In the genomic region with DNA sequence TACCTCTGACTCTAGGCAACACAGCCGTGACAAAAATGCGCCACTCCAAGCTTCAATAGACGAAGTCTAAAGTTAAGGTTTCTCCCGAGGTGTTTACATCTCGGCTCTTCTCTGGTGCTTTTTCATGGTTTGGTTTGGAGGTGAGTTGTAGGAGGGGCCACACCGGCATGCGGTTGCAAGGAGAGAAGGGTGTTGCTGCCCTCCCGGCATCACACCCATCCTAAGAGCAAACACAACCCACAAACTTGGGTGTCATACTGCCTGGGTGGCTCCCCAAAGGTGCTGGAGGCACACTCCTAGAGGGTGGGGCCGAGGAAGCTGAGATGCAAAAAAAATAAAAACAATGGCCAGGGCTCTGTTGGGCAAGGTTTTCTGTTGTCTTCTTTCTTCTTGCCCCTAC, we compare ENCODE assay signal across 21 cellular contexts.
A peak's percentile ranks its signal among the peaks of the same experiment; 100 is the strongest.
DNase-seq lines count a peak whose midpoint lies in the region; ATAC-seq lines count a peak whose summit lies in the region.
"Had no signal": no experiment of that assay in that cellular context is flagged by ENCODE, and none has a peak within 500 bp of the region (broad histone marks: within the 10 kb centered on the region; RNA-seq: fewer than 3 reads in every experiment).

No MANE protein-coding gene starts in this region.

- peaks cover 46% of the 10 kb centered on the region for H3K4me1 Mint-ChIP-seq in stimulated activated effector memory CD8-positive, alpha-beta T cell treated with anti-CD3 and anti-CD28 coated beads, Interleukin-12 subunit alpha, Interleukin-12 subunit beta, amount 100 ng/mL, for 72 hours
- H3K4me1 Mint-ChIP-seq: IgD-negative memory B cell had no signal

- peak; percentile 28 to 43 for ATAC-seq in activated naive CD4-positive, alpha-beta T cell treated with anti-CD3 and anti-CD28 coated beads, Interleukin-2, amount 50 U/mL, for 72 hours
- ATAC-seq in stimulated activated effector memory CD8-positive, alpha-beta T cell treated with anti-CD3 and anti-CD28 coated beads, Interleukin-12 subunit alpha, Interleukin-12 subunit beta, amount 100 ng/mL, for 72 hours = peak; percentile 86
- ATAC-seq in HG03025 (IDR thresholded peaks at IDR 0.05; ENCODE audit: low FRiP score, unreplicated experiment) = no peak
- no peak for ATAC-seq in GM18517 (IDR thresholded peaks at IDR 0.05; ENCODE audit: unreplicated experiment)
- ATAC-seq: heart left ventricle, left ventricle myocardium superior had no signal

- no peak for DNase-seq in activated naive CD4-positive, alpha-beta T cell treated with anti-CD3 and anti-CD28 coated beads, Interleukin-2, amount 50 U/mL, for 72 hours (ENCODE audit: low spot score in 2 of 2)
- DNase-seq in activated naive CD4-positive, alpha-beta T cell treated with anti-CD3 and anti-CD28 coated beads, Interleukin-2, amount 50 U/mL, for 16 hours = no peak
- DNase-seq in T-helper 9 cell (peak; percentile 43), NCI-H1105 treated with DMSO at 0.1 percent for 48 hours (lab: John Stamatoyannopoulos, UW) (no peak)
- DNase-seq in central memory CD4-positive, alpha-beta T cell = peak; percentile 84
- no peak for DNase-seq in stimulated activated effector memory CD8-positive, alpha-beta T cell treated with anti-CD3 and anti-CD28 coated beads, Interleukin-12 subunit alpha, Interleukin-12 subunit beta, amount 100 ng/mL, for 72 hours (ENCODE audit: low spot score in 2 of 2)
- DNase-seq: CD4-positive, CD25-positive, alpha-beta regulatory T cell; colonic mucosa; DMS53; GF-D8; heart left ventricle; left ventricle myocardium superior; NCI-H1436; NCI-H526 treated with DMSO at 0.1 percent for 48 hours; SK-N-SH; trophoblast cell had no signal

- H3K27ac Mint-ChIP-seq in activated naive CD4-positive, alpha-beta T cell treated with anti-CD3 and anti-CD28 coated beads, Interleukin-2, amount 50 U/mL, for 72 hours = no peak overlapping the region
- peak overlapping the region; percentile 63 for H3K27ac Mint-ChIP-seq in stimulated activated effector memory CD8-positive, alpha-beta T cell treated with anti-CD3 and anti-CD28 coated beads, Interleukin-12 subunit alpha, Interleukin-12 subunit beta, amount 100 ng/mL, for 72 hours
- H3K27ac Mint-ChIP-seq: stimulated activated naive CD8-positive, alpha-beta T cell treated with anti-CD3 and anti-CD28 coated beads, Interleukin-15, Interleukin-2, amounts not matched to agents 100 ng/mL and 50 ng/mL, for 24 hours had no signal

- H3K9me3 Mint-ChIP-seq in activated naive CD4-positive, alpha-beta T cell treated with anti-CD3 and anti-CD28 coated beads, Interleukin-2, amount 50 U/mL, for 72 hours = peaks cover 4 to 14% of the 10 kb centered on the region in 2 donors
- no peaks in the 10 kb centered on the region for H3K9me3 Mint-ChIP-seq in stimulated activated effector memory CD8-positive, alpha-beta T cell treated with anti-CD3 and anti-CD28 coated beads, Interleukin-12 subunit alpha, Interleukin-12 subunit beta, amount 100 ng/mL, for 72 hours

- peak overlapping the region; percentile 53 for H3K4me3 Mint-ChIP-seq in stimulated activated effector memory CD8-positive, alpha-beta T cell treated with anti-CD3 and anti-CD28 coated beads, Interleukin-12 subunit alpha, Interleukin-12 subunit beta, amount 100 ng/mL, for 72 hours
- H3K4me3 Mint-ChIP-seq: brain; CD4-positive, CD25-positive, alpha-beta regulatory T cell; IgD-negative memory B cell; stimulated activated naive CD8-positive, alpha-beta T cell treated with anti-CD3 and anti-CD28 coated beads, Interleukin-15, Interleukin-2, amounts not matched to agents 100 ng/mL and 50 ng/mL, for 24 hours had no signal

- peaks cover 0 to 43% of the 10 kb centered on the region in 2 donors for H3K36me3 Mint-ChIP-seq in activated naive CD4-positive, alpha-beta T cell treated with anti-CD3 and anti-CD28 coated beads, Interleukin-2, amount 50 U/mL, for 72 hours
- H3K36me3 Mint-ChIP-seq in stimulated activated effector memory CD8-positive, alpha-beta T cell treated with anti-CD3 and anti-CD28 coated beads, Interleukin-12 subunit alpha, Interleukin-12 subunit beta, amount 100 ng/mL, for 72 hours = no peaks in the 10 kb centered on the region
- H3K36me3 Mint-ChIP-seq: brain; CD4-positive, CD25-positive, alpha-beta regulatory T cell; IgD-negative memory B cell had no signal

Comparison
In these comparisons a context has a peak if more than half of its experiments do, and no peak if none do; other contexts are left out.
1. ATAC-seq: peak in activated naive CD4-positive, alpha-beta T cell treated with anti-CD3 and anti-CD28 coated beads, Interleukin-2, amount 50 U/mL, for 72 hours (2 of 2) and stimulated activated effector memory CD8-positive, alpha-beta T cell treated with anti-CD3 and anti-CD28 coated beads, Interleukin-12 subunit alpha, Interleukin-12 subunit beta, amount 100 ng/mL, for 72 hours (single experiment); none in HG03025 (single experiment) and GM18517 (single experiment).
2. DNase-seq: peak in T-helper 9 cell (single experiment) and central memory CD4-positive, alpha-beta T cell (single experiment); none in activated naive CD4-positive, alpha-beta T cell treated with anti-CD3 and anti-CD28 coated beads, Interleukin-2, amount 50 U/mL, for 72 hours (0 of 2), activated naive CD4-positive, alpha-beta T cell treated with anti-CD3 and anti-CD28 coated beads, Interleukin-2, amount 50 U/mL, for 16 hours (single experiment), stimulated activated effector memory CD8-positive, alpha-beta T cell treated with anti-CD3 and anti-CD28 coated beads, Interleukin-12 subunit alpha, Interleukin-12 subunit beta, amount 100 ng/mL, for 72 hours (0 of 2) and NCI-H1105 treated with DMSO at 0.1 percent for 48 hours (single experiment).